ENCODE assay signal across 27 cellular contexts in genomic region chr1:19785660-19786059, GRCh38. TPM values are rescaled to one million over a fixed set of nuclear protein-coding genes. Genes with fewer than 3 reads are reported as not detected.
"Had no signal": no experiment of that assay in that cellular context is flagged by ENCODE, and none has a peak within 500 bp of the region (broad histone marks: within the 10 kb centered on the region; RNA-seq: fewer than 3 reads in every experiment).

No MANE protein-coding gene starts in this region.

- H3K27me3 Mint-ChIP-seq: activated CD4-positive, alpha-beta memory T cell treated with anti-CD3 and anti-CD28 coated beads for 36 hours; activated naive CD4-positive, alpha-beta T cell treated with anti-CD3 and anti-CD28 coated beads, Interleukin-2, amount 10 ng/mL, durations not matched to agents 7 days and 5 days; activated naive CD8-positive, alpha-beta T cell treated with anti-CD3 and anti-CD28 coated beads, Interleukin-2, amount 50 U/mL, for 24 hours; dendritic cell treated with granulocyte-macrophage colony-stimulating factor and Interleukin-4, amounts not matched to agents 40 ng/mL and 50 ng/mL, for 4 days; naive thymus-derived CD8-positive, alpha-beta T cell; stimulated activated naive CD8-positive, alpha-beta T cell treated with anti-CD3 and anti-CD28 coated beads, Interleukin-15, amount 100 ng/mL, for 72 hours had no signal

- H3K36me3 Mint-ChIP-seq: neural progenitor cell had no signal

- H3K27ac ChIP-seq: body of pancreas, hepatocyte, left lung, neural progenitor cell, psoas muscle, tibial nerve, uterus had no signal

- H3K9ac ChIP-seq: neural progenitor cell had no signal

- H2AFZ ChIP-seq: hepatocyte, neural progenitor cell had no signal

- H3K4me3 Mint-ChIP-seq: activated CD4-positive, alpha-beta memory T cell treated with anti-CD3 and anti-CD28 coated beads for 36 hours; activated naive CD4-positive, alpha-beta T cell treated with anti-CD3 and anti-CD28 coated beads, Interleukin-2, amount 10 ng/mL, durations not matched to agents 7 days and 5 days; activated naive CD8-positive, alpha-beta T cell treated with anti-CD3 and anti-CD28 coated beads, Interleukin-2, amount 50 U/mL, for 24 hours; activated T-cell treated with anti-CD3 and anti-CD28 coated beads, Interleukin-2, amount 50 U/mL, for 72 hours; dendritic cell treated with granulocyte-macrophage colony-stimulating factor and Interleukin-4, amounts not matched to agents 40 ng/mL and 50 ng/mL, for 4 days; immature natural killer cell; naive thymus-derived CD8-positive, alpha-beta T cell; neural progenitor cell; stimulated activated naive CD8-positive, alpha-beta T cell treated with anti-CD3 and anti-CD28 coated beads, Interleukin-15, amount 100 ng/mL, for 72 hours; T-helper 1 cell treated with Interleukin-12 subunit alpha and Interleukin-12 subunit beta and Interleukin-4 antibody, amounts not matched to agents 30 μg/mL and 1 μg/mL, for 36 hours had no signal

- H3K4me3 ChIP-seq: body of pancreas, hepatocyte, left lung, lung, neural progenitor cell, psoas muscle, tibial nerve, uterus had no signal

- ATAC-seq: activated naive CD8-positive, alpha-beta T cell treated with anti-CD3 and anti-CD28 coated beads, Interleukin-2, amount 50 U/mL, for 24 hours; activated T-cell treated with anti-CD3 and anti-CD28 coated beads, Interleukin-2, amount 50 U/mL, for 72 hours; body of pancreas; left lung; naive thymus-derived CD8-positive, alpha-beta T cell; psoas muscle; right cardiac atrium; stimulated activated naive CD8-positive, alpha-beta T cell treated with anti-CD3 and anti-CD28 coated beads, Interleukin-15, amount 100 ng/mL, for 72 hours had no signal

- H3K27me3 ChIP-seq: body of pancreas, hepatocyte, left lung, tibial nerve, uterus had no signal

- H3K9me3 Mint-ChIP-seq: activated CD4-positive, alpha-beta memory T cell treated with anti-CD3 and anti-CD28 coated beads for 36 hours; activated naive CD4-positive, alpha-beta T cell treated with anti-CD3 and anti-CD28 coated beads, Interleukin-2, amount 10 ng/mL, durations not matched to agents 7 days and 5 days; activated naive CD8-positive, alpha-beta T cell treated with anti-CD3 and anti-CD28 coated beads, Interleukin-2, amount 50 U/mL, for 24 hours; activated T-cell treated with anti-CD3 and anti-CD28 coated beads, Interleukin-2, amount 50 U/mL, for 72 hours; dendritic cell treated with granulocyte-macrophage colony-stimulating factor and Interleukin-4, amounts not matched to agents 40 ng/mL and 50 ng/mL, for 4 days; immature natural killer cell; naive thymus-derived CD8-positive, alpha-beta T cell; neural progenitor cell; stimulated activated naive CD8-positive, alpha-beta T cell treated with anti-CD3 and anti-CD28 coated beads, Interleukin-15, amount 100 ng/mL, for 72 hours; T-helper 1 cell treated with Interleukin-12 subunit alpha and Interleukin-12 subunit beta and Interleukin-4 antibody, amounts not matched to agents 30 μg/mL and 1 μg/mL, for 36 hours had no signal

- H3K9me3 ChIP-seq: body of pancreas, left lung, psoas muscle, tibial nerve, uterus had no signal

- DNase-seq: activated CD4-positive, alpha-beta memory T cell treated with anti-CD3 and anti-CD28 coated beads for 36 hours; activated CD4-positive, alpha-beta T cell treated with anti-CD3 and anti-CD28 coated beads for 48 hours; activated effector memory CD4-positive, alpha-beta T cell treated with anti-CD3 and anti-CD28 coated beads, Interleukin-2, amount 50 U/mL, for 16 hours; activated naive CD4-positive, alpha-beta T cell treated with anti-CD3 and anti-CD28 coated beads, Interleukin-2, amount 10 ng/mL, durations not matched to agents 7 days and 5 days; activated naive CD8-positive, alpha-beta T cell treated with anti-CD3 and anti-CD28 coated beads, Interleukin-2, amount 50 U/mL, for 24 hours; activated T-cell treated with anti-CD3 and anti-CD28 coated beads, Interleukin-2, amount 50 U/mL, for 72 hours; body of pancreas; caudate nucleus; effector CD4-positive, alpha-beta T cell; foreskin melanocyte; immature natural killer cell; kidney glomerular epithelial cell; left lung; naive thymus-derived CD8-positive, alpha-beta T cell; psoas muscle; right cardiac atrium; stimulated activated CD4-positive, alpha-beta T cell treated with anti-CD3 and anti-CD28 coated beads, Interleukin-4, amount 100 ng/mL, for 24 hours; stimulated activated naive CD8-positive, alpha-beta T cell treated with anti-CD3 and anti-CD28 coated beads, Interleukin-15, amount 100 ng/mL, for 72 hours; T1000; uterus had no signal

- H3K36me3 ChIP-seq: neural progenitor cell, uterus had no signal

- H3K4me2 ChIP-seq: hepatocyte, neural progenitor cell had no signal

- H3K4me1 ChIP-seq: left lung, neural progenitor cell, tibial nerve, uterus had no signal

- H3K79me2 ChIP-seq: hepatocyte had no signal

RNA-seq across cellular contexts. Expression of gene RNF186, which starts 29.4 kb away (rescaled TPM):
- total RNA-seq: activated CD4-positive, alpha-beta memory T cell treated with anti-CD3 and anti-CD28 coated beads for 36 hours; activated T-cell treated with anti-CD3 and anti-CD28 coated beads, Interleukin-2, amount 50 U/mL, for 72 hours; left lung; lung; naive thymus-derived CD8-positive, alpha-beta T cell; osteoblast; psoas muscle; right cardiac atrium; tibial nerve had no signal
- polyA plus RNA-seq: immature natural killer cell; lung; naive thymus-derived CD8-positive, alpha-beta T cell; right cardiac atrium had no signal
